19 cellular contexts compared by ENCODE assay signal in genomic region chr6:23873161-23873560, GRCh38.
DNase-seq lines count a peak whose midpoint lies in the region; TF ChIP-seq lines count a peak whose summit lies in the region.
"Had no signal": no experiment of that assay in that cellular context is flagged by ENCODE, and none has a peak within 500 bp of the region (broad histone marks: within the 10 kb centered on the region; RNA-seq: fewer than 3 reads in every experiment).

No MANE protein-coding gene starts in this region.

- H2AFZ ChIP-seq in neural cell (ENCODE audit: low read depth, low read length) (no peak overlapping the region), smooth muscle cell (ENCODE audit: low read depth) (no peak overlapping the region)

- H3K27ac ChIP-seq in neural cell (ENCODE audit: low read length) (peak overlapping the region; percentile 6), left ventricle myocardium inferior (replicated peaks) (no peak overlapping the region), smooth muscle cell (ENCODE audit: low read depth) (no peak overlapping the region)
- H3K27ac ChIP-seq: BLaER1 had no signal

- H3K79me2 ChIP-seq in neural cell (replicated peaks; ENCODE audit: insufficient read depth, low read length) (no peaks in the 10 kb centered on the region), smooth muscle cell (ENCODE audit: low read depth) (no peaks in the 10 kb centered on the region)

- H3K4me1 ChIP-seq in left ventricle myocardium inferior (no peaks in the 10 kb centered on the region), smooth muscle cell (ENCODE audit: low read depth) (no peaks in the 10 kb centered on the region)
- H3K4me1 ChIP-seq: BE2C, BLaER1, Caco-2 had no signal

- no peak for TF ChIP-seq CTCF in neural cell (IDR thresholded peaks at IDR 0.05; ENCODE audit: poor library complexity, severe bottlenecking)
- TF ChIP-seq CTCF in left ventricle myocardium inferior (IDR thresholded peaks at IDR 0.05; ENCODE audit: borderline replicate concordance) = no peak
- TF ChIP-seq CTCF in smooth muscle cell (IDR thresholded peaks at IDR 0.05; ENCODE audit: borderline replicate concordance, insufficient read depth, poor library complexity, severe bottlenecking) = no peak

- H3K9me2 ChIP-seq in neural cell (ENCODE audit: insufficient read depth, low read length) = no peaks in the 10 kb centered on the region

- no peaks in the 10 kb centered on the region for H3K36me3 ChIP-seq in neural cell (ENCODE audit: insufficient read depth, low read length)
- no peaks in the 10 kb centered on the region for H3K36me3 ChIP-seq in left ventricle myocardium inferior
- H3K36me3 ChIP-seq in smooth muscle cell (ENCODE audit: low read depth) = no peaks in the 10 kb centered on the region
- H3K36me3 ChIP-seq: BE2C, BLaER1 had no signal

- H3F3A ChIP-seq in neural cell (ENCODE audit: insufficient read depth, low read length, poor library complexity, severe bottlenecking) (peaks cover 7% of the 10 kb centered on the region), smooth muscle cell (ENCODE audit: low read depth) (no peaks in the 10 kb centered on the region)

- H3K9ac ChIP-seq in neural cell (ENCODE audit: low read length) (no peak overlapping the region), smooth muscle cell (ENCODE audit: low read depth) (no peak overlapping the region)
- H3K9ac ChIP-seq: BLaER1 had no signal

- H4K20me1 ChIP-seq in neural cell (ENCODE audit: insufficient read depth) = no peaks in the 10 kb centered on the region
- H4K20me1 ChIP-seq in smooth muscle cell (ENCODE audit: low read depth) = no peaks in the 10 kb centered on the region
- H4K20me1 ChIP-seq: BLaER1 had no signal

- no peak for TF ChIP-seq RAD21 in neural cell (conservative IDR thresholded peaks at IDR 0.05)

- DNase-seq in RPMI7951 (ENCODE audit: low read depth) = peak; percentile 29
- peak; percentile 92 for DNase-seq in foreskin melanocyte
- DNase-seq in NCI-H2107 (lab: John Stamatoyannopoulos, UW) = no peak
- no peak for DNase-seq in left ventricle myocardium inferior
- DNase-seq in smooth muscle cell (lab: John Stamatoyannopoulos, UW; ENCODE audit: unreplicated experiment) = no peak
- DNase-seq in NCI-H2196 (lab: John Stamatoyannopoulos, UW; ENCODE audit: unreplicated experiment) = no peak
- DNase-seq: 8988T; ACHN; BE2C; C1 segment of cervical spinal cord; Caco-2; Calu3; CD4-positive, alpha-beta memory T cell; CD4-positive, CD25-positive, alpha-beta regulatory T cell; CD8-positive, alpha-beta memory T cell; DMS79 treated with DMSO at 0.1 percent for 48 hours; GF-D8 had no signal

- TF ChIP-seq EP300 in neural cell (conservative IDR thresholded peaks at IDR 0.05; ENCODE audit: poor library complexity, severe bottlenecking) = no peak

- H3K4me2 ChIP-seq in neural cell (ENCODE audit: low read length) = no peak overlapping the region
- H3K4me2 ChIP-seq in smooth muscle cell = no peak overlapping the region
- H3K4me2 ChIP-seq: BLaER1 had no signal

- no peaks in the 10 kb centered on the region for H3K27me3 ChIP-seq in neural cell (ENCODE audit: insufficient read depth, low read depth, low read length)
- no peaks in the 10 kb centered on the region for H3K27me3 ChIP-seq in left ventricle myocardium inferior (ENCODE audit: low read depth)
- no peaks in the 10 kb centered on the region for H3K27me3 ChIP-seq in smooth muscle cell (ENCODE audit: low read depth)
- H3K27me3 ChIP-seq: BE2C, BLaER1 had no signal

- H3K9me3 ChIP-seq in neural cell (ENCODE audit: low read length) = no peaks in the 10 kb centered on the region
- no peaks in the 10 kb centered on the region for H3K9me3 ChIP-seq in left ventricle myocardium inferior (replicated peaks)
- H3K9me3 ChIP-seq in smooth muscle cell (replicated peaks; ENCODE audit: low read depth) = no peaks in the 10 kb centered on the region
- H3K9me3 ChIP-seq: BE2C, BLaER1, Caco-2 had no signal

- WGBS in smooth muscle cell (ENCODE audit: low lambda C conversion rate) = 75% methylated on average over 1 of the region's 1 CpG

- intact Hi-C loops in left ventricle myocardium inferior (cut with micrococcal nuclease) = no loop called here

- H3K4me3 ChIP-seq in neural cell (ENCODE audit: low read length) = no peak overlapping the region
- H3K4me3 ChIP-seq in left ventricle myocardium inferior = no peak overlapping the region
- H3K4me3 ChIP-seq in smooth muscle cell = no peak overlapping the region
- H3K4me3 ChIP-seq: BLaER1 had no signal

TF ChIP-seq in neural cell, 6 proteins besides CTCF, POLR2A, EP300 and RAD21:
- TF ChIP-seq TAF1 (IDR thresholded peaks at IDR 0.05; ENCODE audit: low read depth) = no peak
- TF ChIP-seq MXI1 (conservative IDR thresholded peaks at IDR 0.05; ENCODE audit: poor library complexity, severe bottlenecking) = no peak
- TF ChIP-seq, protein P1, sequence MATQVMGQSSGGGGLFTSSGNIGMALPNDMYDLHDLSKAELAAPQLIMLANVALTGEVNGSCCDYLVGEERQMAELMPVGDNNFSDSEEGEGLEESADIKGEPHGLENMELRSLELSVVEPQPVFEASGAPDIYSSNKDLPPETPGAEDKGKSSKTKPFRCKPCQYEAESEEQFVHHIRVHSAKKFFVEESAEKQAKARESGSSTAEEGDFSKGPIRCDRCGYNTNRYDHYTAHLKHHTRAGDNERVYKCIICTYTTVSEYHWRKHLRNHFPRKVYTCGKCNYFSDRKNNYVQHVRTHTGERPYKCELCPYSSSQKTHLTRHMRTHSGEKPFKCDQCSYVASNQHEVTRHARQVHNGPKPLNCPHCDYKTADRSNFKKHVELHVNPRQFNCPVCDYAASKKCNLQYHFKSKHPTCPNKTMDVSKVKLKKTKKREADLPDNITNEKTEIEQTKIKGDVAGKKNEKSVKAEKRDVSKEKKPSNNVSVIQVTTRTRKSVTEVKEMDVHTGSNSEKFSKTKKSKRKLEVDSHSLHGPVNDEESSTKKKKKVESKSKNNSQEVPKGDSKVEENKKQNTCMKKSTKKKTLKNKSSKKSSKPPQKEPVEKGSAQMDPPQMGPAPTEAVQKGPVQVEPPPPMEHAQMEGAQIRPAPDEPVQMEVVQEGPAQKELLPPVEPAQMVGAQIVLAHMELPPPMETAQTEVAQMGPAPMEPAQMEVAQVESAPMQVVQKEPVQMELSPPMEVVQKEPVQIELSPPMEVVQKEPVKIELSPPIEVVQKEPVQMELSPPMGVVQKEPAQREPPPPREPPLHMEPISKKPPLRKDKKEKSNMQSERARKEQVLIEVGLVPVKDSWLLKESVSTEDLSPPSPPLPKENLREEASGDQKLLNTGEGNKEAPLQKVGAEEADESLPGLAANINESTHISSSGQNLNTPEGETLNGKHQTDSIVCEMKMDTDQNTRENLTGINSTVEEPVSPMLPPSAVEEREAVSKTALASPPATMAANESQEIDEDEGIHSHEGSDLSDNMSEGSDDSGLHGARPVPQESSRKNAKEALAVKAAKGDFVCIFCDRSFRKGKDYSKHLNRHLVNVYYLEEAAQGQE (IDR thresholded peaks at IDR 0.05; ENCODE audit: borderline replicate concordance) = no peak
- TF ChIP-seq EZH2 (IDR thresholded peaks at IDR 0.05; ENCODE audit: borderline replicate concordance, insufficient read depth, low read length, poor library complexity, severe bottlenecking) = no peak
- no peak for TF ChIP-seq POLR2AphosphoS5 (IDR thresholded peaks at IDR 0.05)
- TF ChIP-seq SMC3 (conservative IDR thresholded peaks at IDR 0.05; ENCODE audit: poor library complexity) = no peak

Comparison
In these comparisons a context has a peak if more than half of its experiments do, and no peak if none do; other contexts are left out.
1. DNase-seq: peak in RPMI7951 (single experiment) and foreskin melanocyte (single experiment); none in NCI-H2107 (single experiment), left ventricle myocardium inferior (single experiment), smooth muscle cell (single experiment) and NCI-H2196 (single experiment).